Comparison of ENCODE assay signal across 8 cellular contexts in the genomic region with DNA sequence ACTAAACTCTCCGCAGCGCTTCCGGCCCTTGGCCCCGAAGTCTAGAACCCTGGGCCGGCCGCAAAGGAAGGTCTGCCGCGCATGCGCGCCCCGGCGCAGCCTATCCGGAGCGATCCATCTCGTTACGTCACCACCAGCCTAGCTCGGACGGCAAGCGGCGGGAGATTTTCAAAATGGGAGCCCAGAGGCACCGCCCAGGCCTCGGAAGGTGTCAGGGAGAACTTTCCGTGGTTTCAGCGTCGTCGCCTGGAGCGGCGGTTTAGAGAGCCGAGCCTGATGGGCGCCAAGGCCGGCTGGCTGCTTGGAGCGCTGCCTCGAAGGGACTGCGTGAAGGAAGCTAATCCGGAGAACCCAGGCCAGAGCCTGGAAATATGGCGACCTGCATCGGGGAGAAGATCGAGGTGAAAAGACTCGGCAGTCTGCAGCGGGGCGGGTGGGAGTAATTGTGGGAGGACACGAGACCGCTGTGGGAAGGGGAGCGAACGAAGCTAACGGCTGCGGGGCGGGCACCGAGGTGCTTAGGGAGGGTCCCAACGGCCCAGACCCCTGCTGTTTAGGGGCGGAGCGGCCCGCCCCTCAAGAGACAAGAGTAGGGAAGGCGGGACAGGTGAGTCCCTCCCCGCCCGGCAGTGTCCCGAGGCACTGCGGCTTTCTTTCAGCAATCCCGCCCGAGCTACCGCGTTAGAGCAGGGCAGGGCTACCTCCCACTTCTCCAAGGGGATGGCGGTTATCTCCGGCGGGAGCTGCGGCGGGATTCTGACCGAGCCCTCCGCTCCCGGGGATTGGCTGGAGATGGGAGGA. TPM values are rescaled to one million over a fixed set of nuclear protein-coding genes. Genes with fewer than 3 reads are reported as not detected.
DNase-seq lines count a peak whose midpoint lies in the region; ATAC-seq, FAIRE-seq and TF ChIP-seq lines count a peak whose summit lies in the region.

A gene (plus strand): TSS at position 130 of the 801 bp plus-strand sequence. CDS start 242 bp downstream, at position 372.

- H3K4me3 ChIP-seq in right atrium auricular region (peak within 1 kb of the TSS; percentile 69 to 87), prostate gland (peak within 1 kb of the TSS; percentile 67 to 75)

- H3K27ac ChIP-seq in right atrium auricular region (peak within 1 kb of the TSS; percentile 59 to 81), prostate gland (peak within 1 kb of the TSS; percentile 84 to 87)

- DNase-seq in GM18507 (ENCODE audit: extremely low spot score, insufficient read length, low read depth): peak; percentile 92
- DNase-seq in NCI-H1930 (lab: John Stamatoyannopoulos, UW): peak; percentile 93
- DNase-seq in anterior cingulate cortex (lab: John Stamatoyannopoulos, UW): peak; percentile 54 to 95 (median 87)
- peak; percentile 96 for DNase-seq in right atrium auricular region (ENCODE audit: low spot score)
- peak; percentile 95 for DNase-seq in prostate gland (ENCODE audit: low spot score)
- DNase-seq in urothelium cell line (ENCODE audit: low spot score): peak; percentile 94

- H3K9me3 ChIP-seq in right atrium auricular region (no peaks in the 10 kb centered on the region), prostate gland (no peaks in the 10 kb centered on the region)

- intact Hi-C loops in T-helper 2 cell treated with Interferon-gamma antibody and Interleukin-4, amounts not matched to agents 100 ng/mL and 5 ng/mL, for 36 hours (cut with micrococcal nuclease): loop anchor here (1.0 to 2.0 kb wide), 6 partner anchors 84 to 1215 kb away; a partner anchor contains a TSS
- intact Hi-C loops in prostate gland (cut with DNase I): loop anchor here (5.0 kb wide), 1 partner anchor 99 kb away; a partner anchor contains a TSS

- peaks cover 0 to 10% of the 10 kb centered on the region in 2 donors for H3K4me1 ChIP-seq in right atrium auricular region
- no peaks in the 10 kb centered on the region for H3K4me1 ChIP-seq in prostate gland (replicated peaks)

- under 1% methylated on average over 70 of the region's 70 CpGs for WGBS in prostate gland

- FAIRE-seq in GM18507 (lab: Jason Lieb, UNC): peak; percentile 98
- no peak for FAIRE-seq in urothelium cell line (lab: Jason Lieb, UNC)

- H3K27me3 ChIP-seq in right atrium auricular region: no peaks in the 10 kb centered on the region
- H3K27me3 ChIP-seq in prostate gland (replicated peaks; ENCODE audit: insufficient read depth): no peaks in the 10 kb centered on the region

- peak; percentile 91 for ATAC-seq in HG02973 (IDR thresholded peaks at IDR 0.05; ENCODE audit: unreplicated experiment)

- TF ChIP-seq POLR2A in prostate gland (IDR thresholded peaks at IDR 0.05): peak; percentile 78

- H3K36me3 ChIP-seq in right atrium auricular region (no peaks in the 10 kb centered on the region), prostate gland (no peaks in the 10 kb centered on the region)

- TF ChIP-seq CTCF in right atrium auricular region (IDR thresholded peaks at IDR 0.05) (no peak), prostate gland (IDR thresholded peaks at IDR 0.05) (no peak)

RNA-seq across cellular contexts. Expression of the gene that starts here (rescaled TPM):
- total RNA-seq in T-helper 2 cell treated with Interferon-gamma antibody and Interleukin-4, amounts not matched to agents 100 ng/mL and 5 ng/mL, for 36 hours: 47.6 and 55.4 TPM in 2 replicates
- 1 to 10 TPM in 1 of 2 donors, not detected in 1; 2.0 TPM for total RNA-seq in right atrium auricular region
- total RNA-seq in prostate gland: 10 to 100 TPM in 1 of 2 donors, 1 to 10 TPM in 1; 6.8 to 14.6 TPM

Comparison
In these comparisons a context has a peak if more than half of its experiments do, and no peak if none do; other contexts are left out.
1. Peak in every context shown above with its lines: DNase-seq, ATAC-seq, H3K4me3 ChIP-seq and H3K27ac ChIP-seq.